Comparison of ENCODE assay signal across 29 cellular contexts in genomic region chr20:44364780-44365179, GRCh38. TPM values are rescaled to one million over a fixed set of nuclear protein-coding genes. Genes with fewer than 3 reads are reported as not detected.
DNase-seq lines count a peak whose midpoint lies in the region; ATAC-seq, FAIRE-seq and TF ChIP-seq lines count a peak whose summit lies in the region.
"Had no signal": no experiment of that assay in that cellular context is flagged by ENCODE, and none has a peak within 500 bp of the region (broad histone marks: within the 10 kb centered on the region; RNA-seq: fewer than 3 reads in every experiment).

No MANE protein-coding gene starts in this region.

- H3K4me1 ChIP-seq in HepG2 (ENCODE audit: insufficient read depth, low read length) (peaks cover 12% of the 10 kb centered on the region), right lobe of liver (peaks cover 0 to 6% (median 0%) of the 10 kb centered on the region in 4 donors), K562 (replicated peaks in 1 of 2; ENCODE audit: control insufficient read depth in 2 of 2, insufficient read depth in 2 of 2, low read length in 2 of 2) (no peaks in the 10 kb centered on the region)
- H3K4me1 ChIP-seq: BE2C, BLaER1 had no signal

- H3K79me2 ChIP-seq in HepG2 (ENCODE audit: insufficient read depth, low read length) (peaks cover 88% of the 10 kb centered on the region), K562 (ENCODE audit: control insufficient read depth, insufficient read depth, low read length) (no peaks in the 10 kb centered on the region)

- TF ChIP-seq CTCF in HepG2 (CRISPR knock-in tag; IDR thresholded peaks at IDR 0.05) (no peak), right lobe of liver (IDR thresholded peaks at IDR 0.05) (no peak), K562 (IDR thresholded peaks at IDR 0.05 in 2 of 3, conservative IDR thresholded peaks at IDR 0.05 in 1 of 3; ENCODE audit: insufficient read depth in 2 of 3, low read depth in 1 of 3, low read length in 3 of 3) (no peak)

- H3K9me1 ChIP-seq in K562 (ENCODE audit: control insufficient read depth, insufficient read depth, low read length): no peaks in the 10 kb centered on the region

- intact Hi-C loops in HepG2 (cut with micrococcal nuclease; ENCODE audit: unreplicated experiment) (no loop called here), right lobe of liver (cut with DNase I) (no loop called here), K562 (cut with micrococcal nuclease) (no loop called here)

- H3K9ac ChIP-seq in HepG2 (ENCODE audit: insufficient read depth, low read depth, low read length) (no peak overlapping the region), K562 (ENCODE audit: insufficient read depth in 1 of 2, low read depth in 2 of 2, low read length in 2 of 2) (no peak overlapping the region)
- H3K9ac ChIP-seq: BLaER1 had no signal

- H3K36me3 ChIP-seq in HepG2 (replicated peaks in 1 of 2; ENCODE audit: control insufficient read depth in 1 of 2, insufficient read depth in 2 of 2, low read length in 2 of 2) (peaks cover 3 to 8% of the 10 kb centered on the region in 2 experiments; a peak in 3 of 5 replicates), right lobe of liver (peaks cover 0 to 18% (median 2%) of the 10 kb centered on the region in 4 donors), K562 (ENCODE audit: control insufficient read depth, insufficient read depth, low read length) (no peaks in the 10 kb centered on the region)
- H3K36me3 ChIP-seq: BE2C, BLaER1 had no signal

- TF ChIP-seq EP300 in HepG2 (IDR thresholded peaks at IDR 0.05; ENCODE audit: low read depth in 2 of 2, low read length in 2 of 2) (no peak), HepG2 (CRISPR knock-in tag; IDR thresholded peaks at IDR 0.05; ENCODE audit: borderline replicate concordance) (no peak), K562 (IDR thresholded peaks at IDR 0.05; ENCODE audit: low read length) (no peak)

- H4K20me1 ChIP-seq in HepG2 (ENCODE audit: insufficient read depth, low read length): peaks cover 14% of the 10 kb centered on the region; the same call in 1 of the 2 replicates
- no peaks in the 10 kb centered on the region; the same call in 1 of the 2 replicates for H4K20me1 ChIP-seq in K562 (replicated peaks; ENCODE audit: control insufficient read depth, insufficient read depth, low read length)
- H4K20me1 ChIP-seq: BLaER1 had no signal

- H3K4me2 ChIP-seq in HepG2 (ENCODE audit: low read depth, low read length) (no peak overlapping the region), K562 (ENCODE audit: insufficient read depth, low read length) (no peak overlapping the region)
- H3K4me2 ChIP-seq: A549, BLaER1 had no signal

- in situ Hi-C loops in HepG2 (cut with HindIII; ENCODE audit: extremely low pct_ligation_motif_present, low pct_unique_long_range_greater_than_20kb): no loop called here
- in situ Hi-C loops in K562 (cut with MboI): no loop called here

- no peak overlapping the region for H3K4me3 ChIP-seq in HepG2 (replicated peaks in 1 of 3; ENCODE audit: insufficient read depth in 1 of 3, low read depth in 2 of 3, low read length in 3 of 3)
- no peak overlapping the region for H3K4me3 ChIP-seq in right lobe of liver
- no peak overlapping the region for H3K4me3 ChIP-seq in K562
- H3K4me3 ChIP-seq: A549, BLaER1, GM12878 had no signal

- H3K9me3 ChIP-seq in HepG2 (ENCODE audit: low read length) (no peaks in the 10 kb centered on the region), right lobe of liver (no peaks in the 10 kb centered on the region), K562 (replicated peaks; ENCODE audit: control insufficient read depth, insufficient read depth, low read depth, low read length) (no peaks in the 10 kb centered on the region)
- H3K9me3 ChIP-seq: A549, BE2C, BLaER1 had no signal

- CTCF ChIA-PET in HepG2 (lab: Yijun Ruan, JAX; ENCODE audit: low intra/inter-chr PET ratio, low total read pairs) (no interaction called here), K562 (lab: Yijun Ruan, JAX; ENCODE audit: low intra/inter-chr PET ratio) (no interaction called here)

- TF ChIP-seq POLR2A in HepG2 (IDR thresholded peaks at IDR 0.05; ENCODE audit: insufficient read depth in 1 of 2, low read depth in 2 of 2, low read length in 2 of 2) (no peak), right lobe of liver (IDR thresholded peaks at IDR 0.05) (no peak), K562 (conservative IDR thresholded peaks at IDR 0.05) (no peak)

- H3K27me3 ChIP-seq in HepG2 (ENCODE audit: control insufficient read depth in 1 of 2, insufficient read depth in 2 of 2, low read length in 2 of 2) (no peaks in the 10 kb centered on the region), right lobe of liver (no peaks in the 10 kb centered on the region), K562 (ENCODE audit: control insufficient read depth in 2 of 2, insufficient read depth in 2 of 2, low read length in 2 of 2) (0 out of 5 replicates have a peak, but pooled peaks cover 0 to 4% of the 10 kb centered on the region in 2 experiments)
- H3K27me3 ChIP-seq: BE2C, BLaER1 had no signal

- TF ChIP-seq RAD21 in HepG2 (CRISPR knock-in tag; IDR thresholded peaks at IDR 0.05): no peak
- TF ChIP-seq RAD21 in K562 (CRISPR knock-in tag; conservative IDR thresholded peaks at IDR 0.05 in 1 of 2, IDR thresholded peaks at IDR 0.05 in 1 of 2): no peak

- BruUV-seq in HepG2 (replicated peaks; lab: Mats Ljungman, UMichigan): no TSS peak
- BruUV-seq in K562 (replicated peaks; lab: Mats Ljungman, UMichigan): no TSS peak

- H3K27ac ChIP-seq in HepG2 (ENCODE audit: extremely low read length, insufficient read depth, low read length) (no peak overlapping the region), right lobe of liver (no peak overlapping the region), K562 (ENCODE audit: extremely low read depth, low read depth, low read length) (no peak overlapping the region)
- H3K27ac ChIP-seq: 22Rv1, BLaER1 had no signal

- POLR2A ChIA-PET in HepG2 (lab: Yijun Ruan, JAX) (interaction anchor here (1.2 to 1.9 kb wide), 2 partner anchors 9 to 13 kb away, joined by 3 to 4 read pairs; partner anchors contain the start of gene HNF4A), K562 (lab: Yijun Ruan, JAX) (interaction anchor here (0.9 to 1.0 kb wide), 2 partner anchors 10 to 13 kb away, joined by 3 read pairs; no protein-coding TSS in a partner anchor)

- WGBS in HepG2 (ENCODE audit: low lambda C conversion rate): 98% methylated on average over 6 of the region's 6 CpGs
- 88% methylated on average over 6 of the region's 6 CpGs for WGBS in right lobe of liver (ENCODE audit: insufficient coverage, low coverage, low lambda C conversion rate, missing lambda C conversion rate)
- under 1% methylated on average over 6 of the region's 6 CpGs for WGBS in K562 (ENCODE audit: insufficient coverage, low coverage, missing lambda C conversion rate)

- no peak for ATAC-seq in HepG2
- ATAC-seq in right lobe of liver: no peak
- no peak for ATAC-seq in K562
- ATAC-seq: A549, GM12878 had no signal

- FAIRE-seq in HepG2 (lab: Jason Lieb, UNC) (no peak), K562 (lab: Jason Lieb, UNC) (no peak)
- FAIRE-seq: A549, GM12878, GM12892, GM18507, GM19239 had no signal

- H2AFZ ChIP-seq in HepG2 (ENCODE audit: low read length) (no peak overlapping the region), K562 (ENCODE audit: low read depth, low read length) (no peak overlapping the region)

- no peak for DNase-seq in HepG2 (ENCODE audit: low spot score)
- DNase-seq in right lobe of liver: no peak
- peak in 1 of 4 experiments; percentile 3 for DNase-seq in K562 (ENCODE audit: extremely low read depth in 1 of 4, low spot score in 3 of 4)
- no peak for DNase-seq in AG08396 (ENCODE audit: low spot score)
- DNase-seq in NCI-H82 treated with DMSO at 0.1 percent for 48 hours (lab: John Stamatoyannopoulos, UW; ENCODE audit: unreplicated experiment): no peak
- DNase-seq: BE2C; C1 segment of cervical spinal cord; CD4-positive, alpha-beta memory T cell; CD4-positive, CD25-positive, alpha-beta regulatory T cell; CD8-positive, alpha-beta memory T cell; COR-L47; DMS 273 treated with DMSO at 0.1 percent for 48 hours; DMS153; DMS53; DMS79; DND-41; EL; GDM1 had no signal

RNA-seq across cellular contexts. Expression of gene HNF4A, which starts 9.3 kb away (rescaled TPM):
- total RNA-seq in HepG2 (2016; rRNA removed; fragmentation: Illumina TruSeq; extraction: Trizol) (169 and 190 TPM in 2 replicates), right lobe of liver (100 to 1,000 TPM; 101 to 255 (median 157) TPM), K562 (2014; rRNA removed) (not detected in 2 replicates), K562 (2014; rRNA removed; fragmentation: Illumina TruSeq; extraction: Trizol) (not detected in 2 replicates), K562 (2015; rRNA removed; fragmentation: Illumina TruSeq; extraction: Trizol) (not detected in 2 replicates), K562 (2021) (0.11 and 0.16 TPM in 2 replicates)
- total RNA-seq in HepG2 (2016; cell fraction: cytosol; rRNA removed; fragmentation: Illumina TruSeq; extraction: Trizol; ENCODE audit: low read depth): 29.0 and 32.3 TPM in 2 replicates
- 151 and 173 TPM in 2 replicates for total RNA-seq in HepG2 (2016; cell fraction: insoluble cytoplasmic fraction; rRNA removed; fragmentation: Illumina TruSeq; extraction: Trizol)
- 112 and 124 TPM in 2 replicates for total RNA-seq in HepG2 (2016; cell fraction: membrane; rRNA removed; fragmentation: Illumina TruSeq; extraction: Trizol)
- total RNA-seq in HepG2 (2016; cell fraction: nucleus; rRNA removed; fragmentation: Illumina TruSeq; extraction: Trizol): 102 and 116 TPM in 2 replicates
- polyA plus RNA-seq in HepG2 (2011; rRNA removed) (80.9 and 112 TPM in 2 replicates), K562 (2011; rRNA removed) (not detected in 2 replicates), K562 (2014; fragmentation: Illumina TruSeq; extraction: Trizol) (0.03 TPM in 1 of 2 replicates, not detected in the other), K562 (2014; fragmentation: Nextera tagmentation; extraction: Ambion mirVana) (under 1 TPM in 1 of 2 experiments, not detected in 1; 0.06 TPM), K562 (2014; rRNA removed) (0.27 TPM in 1 of 2 replicates, not detected in the other)
- polyA plus RNA-seq in HepG2 (2011; cell fraction: cytosol; rRNA removed): 42.6 and 51.4 TPM in 2 replicates
- polyA plus RNA-seq in HepG2 (2011; cell fraction: nucleus; rRNA removed): 155 and 166 TPM in 2 replicates
- 118 and 127 TPM in 2 replicates for polyA plus RNA-seq in HepG2 (2012)
- polyA plus RNA-seq in HepG2 (2016; cell fraction: cytosol; fragmentation: Illumina TruSeq; extraction: Trizol; ENCODE audit: low read depth): 15.4 and 16.4 TPM in 2 replicates
- 119 and 153 TPM in 2 replicates for polyA plus RNA-seq in HepG2 (2016; cell fraction: insoluble cytoplasmic fraction; fragmentation: Illumina TruSeq; extraction: Trizol; ENCODE audit: low read depth)
- polyA plus RNA-seq in HepG2 (2016; cell fraction: membrane; fragmentation: Illumina TruSeq; extraction: Trizol; ENCODE audit: low read depth): 46.6 and 47.5 TPM in 2 replicates
- polyA plus RNA-seq in HepG2 (2016; cell fraction: nucleus; fragmentation: Illumina TruSeq; extraction: Trizol; ENCODE audit: insufficient read depth, low read depth): 182 and 192 TPM in 2 replicates
- polyA minus RNA-seq in HepG2 (2011; rRNA and poly(A)+ RNA removed; ENCODE audit: low replicate concordance): 4.8 and 366 TPM in 2 replicates
- 84.1 and 95.5 TPM in 2 replicates for polyA minus RNA-seq in HepG2 (2011; cell fraction: cytosol; rRNA and poly(A)+ RNA removed)
- 74.7 and 93.0 TPM in 2 replicates for polyA minus RNA-seq in HepG2 (2011; cell fraction: nucleus; rRNA and poly(A)+ RNA removed)
- total RNA-seq in K562 (2011; cell fraction: chromatin; rRNA removed; ENCODE audit: low replicate concordance): 0.09 TPM in 1 of 2 replicates, not detected in the other
- total RNA-seq in K562 (2011; cell fraction: nucleolus; rRNA removed): under 0.01 TPM in 1 of 2 replicates, not detected in the other
- total RNA-seq in K562 (2011; cell fraction: nucleoplasm; rRNA removed): not detected in 2 replicates
- not detected in 2 replicates for polyA plus RNA-seq in K562 (2011; cell fraction: cytosol; rRNA removed)
- not detected in 2 replicates for polyA plus RNA-seq in K562 (2011; cell fraction: nucleus; rRNA removed)
- 0.03 and 2.3 TPM in 2 replicates for polyA plus RNA-seq in K562 (2012)
- not detected in 2 replicates for polyA minus RNA-seq in K562 (2011; rRNA and poly(A)+ RNA removed)
- 0.46 TPM in 1 of 2 replicates, not detected in the other for polyA minus RNA-seq in K562 (2011; cell fraction: cytosol; rRNA and poly(A)+ RNA removed)
- polyA minus RNA-seq in K562 (2011; cell fraction: nucleus; rRNA and poly(A)+ RNA removed): not detected in 2 replicates
- total RNA-seq: A172; CD4-positive, alpha-beta memory T cell; CD4-positive, CD25-positive, alpha-beta regulatory T cell; CD8-positive, alpha-beta memory T cell; Daoy had no signal
- polyA plus RNA-seq: CD14-positive monocyte; CD4-positive, alpha-beta memory T cell; CD4-positive, CD25-positive, alpha-beta regulatory T cell; CD8-positive, alpha-beta memory T cell; GM12878 had no signal

RNA-seq across cellular contexts. Expression of gene R3HDML, which starts 27.9 kb away (rescaled TPM):
- not detected in 2 replicates for total RNA-seq in HepG2 (2016; rRNA removed; fragmentation: Illumina TruSeq; extraction: Trizol)
- total RNA-seq in HepG2 (2016; cell fraction: cytosol; rRNA removed; fragmentation: Illumina TruSeq; extraction: Trizol; ENCODE audit: low read depth): not detected in 2 replicates
- not detected in 2 replicates for total RNA-seq in HepG2 (2016; cell fraction: insoluble cytoplasmic fraction; rRNA removed; fragmentation: Illumina TruSeq; extraction: Trizol)
- total RNA-seq in HepG2 (2016; cell fraction: membrane; rRNA removed; fragmentation: Illumina TruSeq; extraction: Trizol): not detected in 2 replicates
- not detected in 2 replicates for total RNA-seq in HepG2 (2016; cell fraction: nucleus; rRNA removed; fragmentation: Illumina TruSeq; extraction: Trizol)
- polyA plus RNA-seq in HepG2 (2011; rRNA removed): not detected in 2 replicates
- not detected in 2 replicates for polyA plus RNA-seq in HepG2 (2011; cell fraction: cytosol; rRNA removed)
- not detected in 2 replicates for polyA plus RNA-seq in HepG2 (2011; cell fraction: nucleus; rRNA removed)
- not detected in 2 replicates for polyA plus RNA-seq in HepG2 (2012)
- polyA plus RNA-seq in HepG2 (2016; cell fraction: cytosol; fragmentation: Illumina TruSeq; extraction: Trizol; ENCODE audit: low read depth): not detected in 2 replicates
- not detected in 2 replicates for polyA plus RNA-seq in HepG2 (2016; cell fraction: insoluble cytoplasmic fraction; fragmentation: Illumina TruSeq; extraction: Trizol; ENCODE audit: low read depth)
- polyA plus RNA-seq in HepG2 (2016; cell fraction: membrane; fragmentation: Illumina TruSeq; extraction: Trizol; ENCODE audit: low read depth): not detected in 2 replicates
- polyA plus RNA-seq in HepG2 (2016; cell fraction: nucleus; fragmentation: Illumina TruSeq; extraction: Trizol; ENCODE audit: insufficient read depth, low read depth): not detected in 2 replicates
- not detected in 2 replicates for polyA minus RNA-seq in HepG2 (2011; rRNA and poly(A)+ RNA removed; ENCODE audit: low replicate concordance)
- polyA minus RNA-seq in HepG2 (2011; cell fraction: cytosol; rRNA and poly(A)+ RNA removed): not detected in 2 replicates
- polyA minus RNA-seq in HepG2 (2011; cell fraction: nucleus; rRNA and poly(A)+ RNA removed): not detected in 2 replicates
- not detected for total RNA-seq in right lobe of liver
- not detected in 2 replicates for total RNA-seq in K562 (2011; cell fraction: chromatin; rRNA removed; ENCODE audit: low replicate concordance)
- not detected in 2 replicates for total RNA-seq in K562 (2011; cell fraction: nucleolus; rRNA removed)
- not detected in 2 replicates for total RNA-seq in K562 (2011; cell fraction: nucleoplasm; rRNA removed)
- not detected in 2 replicates for total RNA-seq in K562 (2014; rRNA removed)
- total RNA-seq in K562 (2014; rRNA removed; fragmentation: Illumina TruSeq; extraction: Trizol): not detected in 2 replicates
- total RNA-seq in K562 (2015; rRNA removed; fragmentation: Illumina TruSeq; extraction: Trizol): not detected in 2 replicates
- not detected in 2 replicates for total RNA-seq in K562 (2021)
- not detected in 2 replicates for polyA plus RNA-seq in K562 (2011; rRNA removed)
- not detected in 2 replicates for polyA plus RNA-seq in K562 (2011; cell fraction: cytosol; rRNA removed)
- polyA plus RNA-seq in K562 (2011; cell fraction: nucleus; rRNA removed): not detected in 2 replicates
- polyA plus RNA-seq in K562 (2012): not detected in 2 replicates
- not detected in 2 replicates for polyA plus RNA-seq in K562 (2014; fragmentation: Illumina TruSeq; extraction: Trizol)
- polyA plus RNA-seq in K562 (2014; fragmentation: Nextera tagmentation; extraction: Ambion mirVana): not detected
- polyA plus RNA-seq in K562 (2014; rRNA removed): not detected in 2 replicates
- polyA minus RNA-seq in K562 (2011; rRNA and poly(A)+ RNA removed): not detected in 2 replicates
- polyA minus RNA-seq in K562 (2011; cell fraction: cytosol; rRNA and poly(A)+ RNA removed): not detected in 2 replicates
- polyA minus RNA-seq in K562 (2011; cell fraction: nucleus; rRNA and poly(A)+ RNA removed): not detected in 2 replicates
- total RNA-seq: A172; CD4-positive, alpha-beta memory T cell; CD4-positive, CD25-positive, alpha-beta regulatory T cell; CD8-positive, alpha-beta memory T cell; Daoy; G401; GM12878 had no signal
- polyA plus RNA-seq: CD14-positive monocyte; CD4-positive, alpha-beta memory T cell; CD4-positive, CD25-positive, alpha-beta regulatory T cell; CD8-positive, alpha-beta memory T cell; GM12878 had no signal

RNA-seq across cellular contexts. Expression of gene FITM2, which starts 53.8 kb away (rescaled TPM):
- 13.6 and 24.5 TPM in 2 replicates for total RNA-seq in HepG2 (2016; rRNA removed; fragmentation: Illumina TruSeq; extraction: Trizol)
- total RNA-seq in HepG2 (2016; cell fraction: cytosol; rRNA removed; fragmentation: Illumina TruSeq; extraction: Trizol; ENCODE audit: low read depth): 2.8 and 2.9 TPM in 2 replicates
- total RNA-seq in HepG2 (2016; cell fraction: insoluble cytoplasmic fraction; rRNA removed; fragmentation: Illumina TruSeq; extraction: Trizol): 13.1 and 24.2 TPM in 2 replicates
- total RNA-seq in HepG2 (2016; cell fraction: membrane; rRNA removed; fragmentation: Illumina TruSeq; extraction: Trizol): 8.8 and 10.2 TPM in 2 replicates
- total RNA-seq in HepG2 (2016; cell fraction: nucleus; rRNA removed; fragmentation: Illumina TruSeq; extraction: Trizol): 20.0 and 25.7 TPM in 2 replicates
- polyA plus RNA-seq in HepG2 (2011; rRNA removed): 9.6 and 10.4 TPM in 2 replicates
- 7.7 and 12.9 TPM in 2 replicates for polyA plus RNA-seq in HepG2 (2011; cell fraction: cytosol; rRNA removed)
- polyA plus RNA-seq in HepG2 (2011; cell fraction: nucleus; rRNA removed): 10.1 and 10.7 TPM in 2 replicates
- 18.0 and 19.6 TPM in 2 replicates for polyA plus RNA-seq in HepG2 (2012)
- 2.4 TPM in 2 replicates for polyA plus RNA-seq in HepG2 (2016; cell fraction: cytosol; fragmentation: Illumina TruSeq; extraction: Trizol; ENCODE audit: low read depth)
- 10.6 and 10.9 TPM in 2 replicates for polyA plus RNA-seq in HepG2 (2016; cell fraction: insoluble cytoplasmic fraction; fragmentation: Illumina TruSeq; extraction: Trizol; ENCODE audit: low read depth)
- polyA plus RNA-seq in HepG2 (2016; cell fraction: membrane; fragmentation: Illumina TruSeq; extraction: Trizol; ENCODE audit: low read depth): 4.4 and 4.9 TPM in 2 replicates
- polyA plus RNA-seq in HepG2 (2016; cell fraction: nucleus; fragmentation: Illumina TruSeq; extraction: Trizol; ENCODE audit: insufficient read depth, low read depth): 33.0 and 34.7 TPM in 2 replicates
- polyA minus RNA-seq in HepG2 (2011; rRNA and poly(A)+ RNA removed; ENCODE audit: low replicate concordance): 11.7 and 21.7 TPM in 2 replicates
- polyA minus RNA-seq in HepG2 (2011; cell fraction: cytosol; rRNA and poly(A)+ RNA removed): 10.1 and 13.8 TPM in 2 replicates
- 6.7 and 9.0 TPM in 2 replicates for polyA minus RNA-seq in HepG2 (2011; cell fraction: nucleus; rRNA and poly(A)+ RNA removed)
- 1 to 10 TPM; 3.6 to 8.0 (median 6.4) TPM for total RNA-seq in right lobe of liver
- 5.4 and 8.6 TPM in 2 replicates for total RNA-seq in K562 (2011; cell fraction: chromatin; rRNA removed; ENCODE audit: low replicate concordance)
- total RNA-seq in K562 (2011; cell fraction: nucleolus; rRNA removed): 5.3 and 5.4 TPM in 2 replicates
- total RNA-seq in K562 (2011; cell fraction: nucleoplasm; rRNA removed): 6.5 and 12.6 TPM in 2 replicates
- 1.5 and 2.0 TPM in 2 replicates for total RNA-seq in K562 (2014; rRNA removed)
- total RNA-seq in K562 (2014; rRNA removed; fragmentation: Illumina TruSeq; extraction: Trizol): 1.9 and 2.3 TPM in 2 replicates
- total RNA-seq in K562 (2015; rRNA removed; fragmentation: Illumina TruSeq; extraction: Trizol): 1.8 TPM in 2 replicates
- 2.0 and 2.3 TPM in 2 replicates for total RNA-seq in K562 (2021)
- polyA plus RNA-seq in K562 (2011; rRNA removed): 1.0 and 1.4 TPM in 2 replicates
- polyA plus RNA-seq in K562 (2011; cell fraction: cytosol; rRNA removed): 0.86 and 0.94 TPM in 2 replicates
- 1.6 and 2.3 TPM in 2 replicates for polyA plus RNA-seq in K562 (2011; cell fraction: nucleus; rRNA removed)
- 2.3 and 2.4 TPM in 2 replicates for polyA plus RNA-seq in K562 (2012)
- polyA plus RNA-seq in K562 (2014; fragmentation: Illumina TruSeq; extraction: Trizol): 2.5 and 2.8 TPM in 2 replicates
- under 1 TPM; 0.64 to 0.87 TPM for polyA plus RNA-seq in K562 (2014; fragmentation: Nextera tagmentation; extraction: Ambion mirVana)
- 2.0 and 2.2 TPM in 2 replicates for polyA plus RNA-seq in K562 (2014; rRNA removed)
- 1.6 and 1.9 TPM in 2 replicates for polyA minus RNA-seq in K562 (2011; rRNA and poly(A)+ RNA removed)
- polyA minus RNA-seq in K562 (2011; cell fraction: cytosol; rRNA and poly(A)+ RNA removed): 0.73 and 1.1 TPM in 2 replicates
- 0.54 and 0.78 TPM in 2 replicates for polyA minus RNA-seq in K562 (2011; cell fraction: nucleus; rRNA and poly(A)+ RNA removed)

Comparison
In these comparisons a context has a peak if more than half of its experiments do, and no peak if none do; other contexts are left out.
1. RNA of gene HNF4A, which starts 9.3 kb away (total RNA-seq): 101 to 255 TPM in right lobe of liver and 29.0 to 190 TPM in HepG2; under 0.01 to 0.16 TPM in K562; every median in the first group is over 10 times any median in the second.
2. Of the 241 proteins assayed by ChIP-seq in both HepG2 and K562: peak only in HepG2: RBM22; only in K562: USF2; in both: none; in neither: 239.